Comparison of ENCODE assay signal across 34 cellular contexts in the genomic region with DNA sequence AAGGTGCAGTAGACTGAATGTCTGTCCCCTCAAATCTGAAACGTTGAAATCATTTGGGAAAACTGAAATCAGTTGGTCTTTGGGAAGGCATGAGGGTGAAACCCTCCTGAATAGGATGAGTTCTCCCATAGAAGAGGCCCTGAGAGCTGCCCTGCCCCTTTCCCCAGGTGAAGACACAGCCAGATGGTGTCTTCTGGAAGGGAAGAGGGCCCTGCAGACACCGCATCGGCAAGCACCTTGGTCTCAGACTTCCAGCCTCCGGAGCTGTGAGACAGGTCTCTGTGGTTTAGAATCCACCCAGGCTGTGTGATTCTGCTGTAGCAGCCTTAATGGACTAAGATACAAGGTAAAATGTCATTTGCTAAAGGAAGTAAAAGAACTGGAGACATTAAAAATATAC. TPM values are rescaled to one million over a fixed set of nuclear protein-coding genes. Genes with fewer than 3 reads are reported as not detected.
"Had no signal": no experiment of that assay in that cellular context is flagged by ENCODE, and none has a peak within 500 bp of the region (broad histone marks: within the 10 kb centered on the region; RNA-seq: fewer than 3 reads in every experiment).

No MANE protein-coding gene starts in this region.

- ATAC-seq: activated CD8-positive, alpha-beta T cell treated with anti-CD3 and anti-CD28 coated beads, Interleukin-2, amount 10 ng/mL, durations not matched to agents 7 days and 5 days; activated naive CD4-positive, alpha-beta T cell treated with anti-CD3 and anti-CD28 coated beads, Interleukin-2, amount 50 U/mL, for 72 hours; PC-3; Right ventricle myocardium inferior; SK-N-SH treated with all-trans-retinoic acid at 6 μM for 48 hours had no signal

- H3K4me3 Mint-ChIP-seq: activated CD4-positive, alpha-beta T cell treated with anti-CD3 and anti-CD28 coated beads, Interleukin-2, amount 10 ng/mL, durations not matched to agents 24 days and 14 days; activated CD8-positive, alpha-beta T cell treated with anti-CD3 and anti-CD28 coated beads, Interleukin-2, amount 10 ng/mL, durations not matched to agents 7 days and 5 days; activated naive CD4-positive, alpha-beta T cell treated with anti-CD3 and anti-CD28 coated beads for 36 hours; activated T-cell treated with anti-CD3 and anti-CD28 coated beads, Interleukin-2, amount 50 U/mL, for 24 hours; activated T-helper 1 cell treated with anti-CD3 and anti-CD28 coated beads, Interleukin-12 subunit alpha, Interleukin-12 subunit beta, Interleukin-2, Interleukin-4 antibody, amounts not matched to agents 30 ng/mL and 10 ng/mL and 1 ng/mL, durations not matched to agents 14 hours and 24 hours and 36 hours; brain had no signal

- H3K36me3 ChIP-seq: adrenal gland had no signal

- H3K4me3 ChIP-seq: adrenal gland had no signal

- H3K4me1 ChIP-seq: adrenal gland had no signal

- H3K9me3 Mint-ChIP-seq: activated T-cell treated with anti-CD3 and anti-CD28 coated beads, Interleukin-2, amount 50 U/mL, for 24 hours; brain had no signal

- H3K27me3 Mint-ChIP-seq: activated CD4-positive, alpha-beta T cell treated with anti-CD3 and anti-CD28 coated beads, Interleukin-2, amount 10 ng/mL, durations not matched to agents 24 days and 14 days; brain had no signal

- H3K4me1 Mint-ChIP-seq: activated CD4-positive, alpha-beta T cell treated with anti-CD3 and anti-CD28 coated beads, Interleukin-2, amount 10 ng/mL, durations not matched to agents 24 days and 14 days had no signal

- DNase-seq: activated CD4-positive, alpha-beta T cell treated with anti-CD3 and anti-CD28 coated beads, Interleukin-2, amount 10 ng/mL, durations not matched to agents 24 days and 14 days; activated CD4-positive, alpha-beta T cell treated with anti-CD3 and anti-CD28 coated beads, Interleukin-2, amount 50 U/mL, for 48 hours; activated CD8-positive, alpha-beta T cell treated with anti-CD3 and anti-CD28 coated beads, Interleukin-2, amount 10 ng/mL, durations not matched to agents 7 days and 5 days; activated gamma-delta T cell treated with Interleukin-2 at 50 U/mL for 16 hours; activated naive CD4-positive, alpha-beta T cell treated with anti-CD3 and anti-CD28 coated beads for 36 hours; activated T-cell treated with anti-CD3 and anti-CD28 coated beads, Interleukin-2, amount 50 U/mL, for 24 hours; caudate nucleus; cerebellar nuclear complex; NCI-H1092 treated with DMSO at 0.1 percent for 48 hours; NCI-H1417; NCI-H146; NCI-H187; NCI-H2029 treated with DMSO at 0.1 percent for 48 hours; NCI-H2107; NCI-H2171; NCI-H510A; NCI-H526; NCI-H748 treated with DMSO at 0.1 percent for 48 hours; NK-92 treated with Interleukin-12 subunit alpha and Interleukin-12 subunit beta, amount 100 ng/mL, for 24 hours; PC-3; SIG-M5; SW 1271; T-helper 1 cell had no signal

- H3K27me3 ChIP-seq: adrenal gland had no signal

- H3K36me3 Mint-ChIP-seq: brain had no signal

- H3K4me2 ChIP-seq: KMS-11 had no signal

- H3K9ac ChIP-seq: KMS-11 had no signal

- H3K27ac ChIP-seq: adrenal gland, KMS-11, RWPE1 had no signal

- H3K9me3 ChIP-seq: adrenal gland had no signal

RNA-seq across cellular contexts. Expression of a gene that starts 42.1 kb away (rescaled TPM):
- total RNA-seq: activated CD4-positive, alpha-beta T cell treated with anti-CD3 and anti-CD28 coated beads, Interleukin-2, amount 10 ng/mL, durations not matched to agents 24 days and 14 days; activated T-helper 1 cell treated with anti-CD3 and anti-CD28 coated beads, Interleukin-12 subunit alpha, Interleukin-12 subunit beta, Interleukin-2, Interleukin-4 antibody, amounts not matched to agents 30 ng/mL and 10 ng/mL and 1 ng/mL, durations not matched to agents 14 hours and 24 hours and 36 hours; bronchial epithelial cell; M059J; PC-3; SK-MEL-5 had no signal
